Comparison of ENCODE assay signal across 9 cellular contexts in genomic region chr15:58469432-58470353, GRCh38. TPM values are rescaled to one million over a fixed set of nuclear protein-coding genes. Genes with fewer than 3 reads are reported as not detected.
A peak's percentile ranks its signal among the peaks of the same experiment; 100 is the strongest.
DNase-seq lines count a peak whose midpoint lies in the region; ATAC-seq, FAIRE-seq and TF ChIP-seq lines count a peak whose summit lies in the region.
"Had no signal": no experiment of that assay in that cellular context is flagged by ENCODE, and none has a peak within 500 bp of the region (broad histone marks: within the 10 kb centered on the region; RNA-seq: fewer than 3 reads in every experiment).

No MANE protein-coding gene starts in this region.

- H2BK12ac ChIP-seq in mesenchymal stem cell (ENCODE audit: low read length in 2 of 2), result peak overlapping the region; percentile 80 to 96

- H2BK120ac ChIP-seq in mesenchymal stem cell (ENCODE audit: low read depth, low read length), result peak overlapping the region; percentile 65

- WGBS in mesenchymal stem cell, result 15% methylated on average over 10 of the region's 11 CpGs

- H3K79me1 ChIP-seq in mesenchymal stem cell (replicated peaks; ENCODE audit: low read length, poor library complexity, severe bottlenecking), result no peaks in the 10 kb centered on the region

- H3K27ac ChIP-seq in BLaER1 (peak overlapping the region; percentile 62), mesenchymal stem cell (ENCODE audit: low read length, poor library complexity, severe bottlenecking) (peak overlapping the region; percentile 94)

- H3K4me1 ChIP-seq in BLaER1 (peaks cover 100% of the 10 kb centered on the region), mesenchymal stem cell (ENCODE audit: control insufficient read depth, insufficient read depth, low read depth, low read length) (peaks cover 24% of the 10 kb centered on the region)

- H4K8ac ChIP-seq in mesenchymal stem cell (ENCODE audit: low read length), result peak overlapping the region; percentile 70

- no peaks in the 10 kb centered on the region for H3K9me3 ChIP-seq in BLaER1
- no peaks in the 10 kb centered on the region for H3K9me3 ChIP-seq in mesenchymal stem cell (ENCODE audit: control insufficient read depth, low read length)

- ATAC-seq in GM18907 (IDR thresholded peaks at IDR 0.05; ENCODE audit: unreplicated experiment) (no peak), HG02870 (IDR thresholded peaks at IDR 0.05; ENCODE audit: unreplicated experiment) (no peak)

- H2BK5ac ChIP-seq in mesenchymal stem cell (ENCODE audit: low read depth, low read length, poor library complexity, severe bottlenecking), result peak overlapping the region; percentile 100

- TF ChIP-seq CTCF in bronchial epithelial cell (IDR thresholded peaks at IDR 0.05; ENCODE audit: insufficient read depth, low read length, severe bottlenecking), result no peak

- no peak overlapping the region for H3K23ac ChIP-seq in mesenchymal stem cell (ENCODE audit: low read length in 2 of 2)

- H3K14ac ChIP-seq in mesenchymal stem cell (ENCODE audit: low read length in 2 of 2), result peak overlapping the region in 1 of 2 experiments; percentile 71

- H3K18ac ChIP-seq in mesenchymal stem cell (ENCODE audit: low read depth in 1 of 2, low read length in 2 of 2), result peak overlapping the region; percentile 34 to 95

- DNase-seq in Kasumi-1 (lab: John Stamatoyannopoulos, UW), result peak; percentile 25 to 34
- peak; percentile 94 for DNase-seq in bronchial epithelial cell (ENCODE audit: low read depth)
- peak; percentile 86 for DNase-seq in mesenchymal stem cell
- no peak for DNase-seq in NCI-H128 (lab: John Stamatoyannopoulos, UW; ENCODE audit: unreplicated experiment)
- no peak for DNase-seq in NCI-H2227 treated with DMSO at 0.1 percent for 48 hours (lab: John Stamatoyannopoulos, UW)
- DNase-seq: effector CD8-positive, alpha-beta T cell had no signal

- H2AK5ac ChIP-seq in mesenchymal stem cell (ENCODE audit: low read length, severe bottlenecking), result peak overlapping the region; percentile 100

- peak overlapping the region; percentile 66 to 94 for H3K4ac ChIP-seq in mesenchymal stem cell (ENCODE audit: low read depth in 1 of 2, low read length in 2 of 2)

- peak overlapping the region; percentile 71 for H3K4me2 ChIP-seq in BLaER1
- H3K4me2 ChIP-seq in mesenchymal stem cell (ENCODE audit: low read length, poor library complexity, severe bottlenecking), result no peak overlapping the region

- H3K4me3 ChIP-seq in BLaER1 (no peak overlapping the region), bronchial epithelial cell (ENCODE audit: low read depth, low read length) (no peak overlapping the region), mesenchymal stem cell (ENCODE audit: insufficient read depth in 1 of 2, low read depth in 1 of 2, low read length in 2 of 2) (no peak overlapping the region)

- no peaks in the 10 kb centered on the region for H3K36me3 ChIP-seq in BLaER1
- H3K36me3 ChIP-seq in bronchial epithelial cell (ENCODE audit: control insufficient read depth, insufficient read depth, low read length), result no peaks in the 10 kb centered on the region
- H3K36me3 ChIP-seq in mesenchymal stem cell (ENCODE audit: control insufficient read depth in 1 of 2, insufficient read depth in 2 of 2, low read depth in 1 of 2, low read length in 2 of 2), result no peaks in the 10 kb centered on the region

- peak overlapping the region; percentile 86 for H2BK15ac ChIP-seq in mesenchymal stem cell (ENCODE audit: low read depth, poor library complexity, severe bottlenecking)

- no peaks in the 10 kb centered on the region for H4K20me1 ChIP-seq in BLaER1

- no peaks in the 10 kb centered on the region for H3K27me3 ChIP-seq in BLaER1
- no peaks in the 10 kb centered on the region for H3K27me3 ChIP-seq in bronchial epithelial cell (ENCODE audit: control insufficient read depth, insufficient read depth, low read length)
- no peaks in the 10 kb centered on the region for H3K27me3 ChIP-seq in mesenchymal stem cell (ENCODE audit: control insufficient read depth in 1 of 2, insufficient read depth in 1 of 2, low read length in 2 of 2)

- no peak for FAIRE-seq in bronchial epithelial cell (lab: Jason Lieb, UNC)

- H2AFZ ChIP-seq in mesenchymal stem cell (ENCODE audit: low read depth, low read length), result no peak overlapping the region

- peak overlapping the region; percentile 90 for H4K91ac ChIP-seq in mesenchymal stem cell (ENCODE audit: low read length)

- no peak overlapping the region for H3K9ac ChIP-seq in BLaER1
- no peak overlapping the region for H3K9ac ChIP-seq in mesenchymal stem cell (ENCODE audit: low read length)

RNA-seq across cellular contexts. Expression of gene LIPC, which starts 37.9 kb away (rescaled TPM):
- total RNA-seq in bronchial epithelial cell, result 0.26 TPM in 1 of 2 replicates, not detected in the other
- polyA plus RNA-seq in mesenchymal stem cell (2013, experiment 1 of 2), result not detected
- polyA plus RNA-seq in mesenchymal stem cell (2013, experiment 2 of 2), result not detected

Comparison
In these comparisons a context has a peak if more than half of its experiments do, and no peak if none do; other contexts are left out.
1. DNase-seq: peak in Kasumi-1 (2 of 2), bronchial epithelial cell (single experiment) and mesenchymal stem cell (single experiment); none in NCI-H128 (single experiment) and NCI-H2227 treated with DMSO at 0.1 percent for 48 hours (single experiment).